In the genomic region with DNA sequence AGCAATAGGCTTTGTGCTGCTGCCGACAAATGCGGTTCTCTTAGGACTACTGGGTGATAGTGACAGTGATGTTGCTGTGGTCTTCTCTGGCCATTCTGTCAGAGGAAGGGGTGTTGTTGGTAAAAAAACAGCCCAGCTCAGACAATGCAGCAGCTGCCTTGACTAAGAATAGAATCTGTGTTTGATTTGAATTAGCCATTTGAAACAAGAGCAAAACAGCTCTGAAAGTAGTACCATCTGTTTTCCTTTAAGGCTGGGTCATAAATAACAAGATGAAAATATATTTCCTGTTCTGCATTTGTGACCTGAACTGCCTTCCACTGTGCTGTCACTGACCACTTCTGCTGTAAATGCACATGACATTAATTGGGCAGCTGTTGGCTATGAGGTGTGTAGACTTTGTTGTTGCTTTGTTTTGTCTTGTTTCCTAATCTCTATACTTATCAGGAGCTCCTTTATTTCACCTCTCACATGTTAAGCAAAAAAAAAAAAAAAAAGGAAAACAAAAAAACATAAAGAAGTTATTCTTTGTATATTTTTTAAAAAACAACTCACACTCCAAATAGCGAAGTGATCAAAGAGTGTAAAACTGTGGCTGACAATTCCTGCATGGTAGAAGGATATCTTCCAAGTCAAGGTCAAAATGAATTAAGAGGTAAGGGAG, we compare ENCODE assay signal across 10 cellular contexts.
DNase-seq lines count a peak whose midpoint lies in the region; ATAC-seq, FAIRE-seq and TF ChIP-seq lines count a peak whose summit lies in the region.
"Had no signal": no experiment of that assay in that cellular context is flagged by ENCODE, and none has a peak within 500 bp of the region (broad histone marks: within the 10 kb centered on the region; RNA-seq: fewer than 3 reads in every experiment).

No MANE protein-coding gene starts in this region.

- no peaks in the 10 kb centered on the region for H3K27me3 ChIP-seq in GM23338 (ENCODE audit: insufficient read depth)

- H3K36me3 Mint-ChIP-seq in GM23338 (ENCODE audit: low read depth), result peaks cover 9% of the 10 kb centered on the region
- H3K36me3 Mint-ChIP-seq: stimulated activated effector memory CD8-positive, alpha-beta T cell treated with anti-CD3 and anti-CD28 coated beads, Interleukin-12 subunit alpha, Interleukin-12 subunit beta, amount 100 ng/mL, for 72 hours had no signal

- no peak for TF ChIP-seq CTCF in GM23338 (conservative IDR thresholded peaks at IDR 0.05; ENCODE audit: low read depth in 2 of 2)

- no peaks in the 10 kb centered on the region for H3K27me3 Mint-ChIP-seq in GM23338 (ENCODE audit: insufficient read depth, low read depth, poor library complexity)

- peak; percentile 92 for FAIRE-seq in endometrium (lab: Jason Lieb, UNC)

- no peak overlapping the region for H3K4me3 ChIP-seq in GM23338

- DNase-seq in D341Med (ENCODE audit: low spot score), result no peak
- no peak for DNase-seq in cortex of kidney (lab: John Stamatoyannopoulos, UW)
- DNase-seq in GM23338 (ENCODE audit: low spot score), result no peak
- no peak for DNase-seq in dedifferentiated amniotic fluid mesenchymal stem cell (ENCODE audit: extremely low spot score)

- H3K9me3 Mint-ChIP-seq in GM23338, result peaks cover 10% of the 10 kb centered on the region

- no peaks in the 10 kb centered on the region for H4K20me1 ChIP-seq in GM23338 (replicated peaks; ENCODE audit: insufficient read depth)

- no peaks in the 10 kb centered on the region for H3K79me2 ChIP-seq in GM23338 (replicated peaks; ENCODE audit: insufficient read depth)

- H2AFZ ChIP-seq in GM23338, result no peak overlapping the region

- no peak overlapping the region for H3K27ac Mint-ChIP-seq in GM23338
- H3K27ac Mint-ChIP-seq: stimulated activated effector memory CD8-positive, alpha-beta T cell treated with anti-CD3 and anti-CD28 coated beads, Interleukin-12 subunit alpha, Interleukin-12 subunit beta, amount 100 ng/mL, for 72 hours had no signal

- no peaks in the 10 kb centered on the region for H3K4me1 Mint-ChIP-seq in GM23338
- H3K4me1 Mint-ChIP-seq: stimulated activated effector memory CD8-positive, alpha-beta T cell treated with anti-CD3 and anti-CD28 coated beads, Interleukin-12 subunit alpha, Interleukin-12 subunit beta, amount 100 ng/mL, for 72 hours had no signal

- H3K9me2 ChIP-seq in GM23338 (ENCODE audit: insufficient read depth), result peaks cover 4% of the 10 kb centered on the region; the same call in 1 of the 2 replicates

- H3K36me3 ChIP-seq in GM23338 (ENCODE audit: insufficient read depth), result 0 out of 2 replicates have a peak, but pooled peaks cover 3% of the 10 kb centered on the region

- H3F3A ChIP-seq in GM23338 (replicated peaks; ENCODE audit: low read depth), result no peaks in the 10 kb centered on the region

- no peaks in the 10 kb centered on the region for H3K4me1 ChIP-seq in GM23338 (ENCODE audit: insufficient read depth)

- H3K4me2 ChIP-seq in GM23338, result no peak overlapping the region

- no peak overlapping the region for H3K4me3 Mint-ChIP-seq in GM23338
- H3K4me3 Mint-ChIP-seq: neural crest cell; stimulated activated effector memory CD8-positive, alpha-beta T cell treated with anti-CD3 and anti-CD28 coated beads, Interleukin-12 subunit alpha, Interleukin-12 subunit beta, amount 100 ng/mL, for 72 hours had no signal

- ATAC-seq in GM18498 (IDR thresholded peaks at IDR 0.05; ENCODE audit: unreplicated experiment) (peak; percentile 76), GM21526 (IDR thresholded peaks at IDR 0.05; ENCODE audit: low FRiP score, unreplicated experiment) (peak; percentile 76), HG03469 (IDR thresholded peaks at IDR 0.05; ENCODE audit: unreplicated experiment) (peak; percentile 38), GM23338 (no peak)
- ATAC-seq: stimulated activated effector memory CD8-positive, alpha-beta T cell treated with anti-CD3 and anti-CD28 coated beads, Interleukin-12 subunit alpha, Interleukin-12 subunit beta, amount 100 ng/mL, for 72 hours had no signal

- H3K27ac ChIP-seq in GM23338 (ENCODE audit: low read depth), result no peak overlapping the region

TF ChIP-seq in GM23338, 12 proteins besides CTCF, POLR2A, EP300 and RAD21 (continues in another document):
- no peak for TF ChIP-seq POLR2AphosphoS5 (IDR thresholded peaks at IDR 0.05; ENCODE audit: low read depth)
- TF ChIP-seq, protein P1, sequence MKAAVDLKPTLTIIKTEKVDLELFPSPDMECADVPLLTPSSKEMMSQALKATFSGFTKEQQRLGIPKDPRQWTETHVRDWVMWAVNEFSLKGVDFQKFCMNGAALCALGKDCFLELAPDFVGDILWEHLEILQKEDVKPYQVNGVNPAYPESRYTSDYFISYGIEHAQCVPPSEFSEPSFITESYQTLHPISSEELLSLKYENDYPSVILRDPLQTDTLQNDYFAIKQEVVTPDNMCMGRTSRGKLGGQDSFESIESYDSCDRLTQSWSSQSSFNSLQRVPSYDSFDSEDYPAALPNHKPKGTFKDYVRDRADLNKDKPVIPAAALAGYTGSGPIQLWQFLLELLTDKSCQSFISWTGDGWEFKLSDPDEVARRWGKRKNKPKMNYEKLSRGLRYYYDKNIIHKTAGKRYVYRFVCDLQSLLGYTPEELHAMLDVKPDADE (IDR thresholded peaks at IDR 0.05), result no peak
- no peak for TF ChIP-seq NANOG (IDR thresholded peaks at IDR 0.05; ENCODE audit: borderline replicate concordance)
- no peak for TF ChIP-seq EZH2 (IDR thresholded peaks at IDR 0.05; ENCODE audit: low read depth, unreplicated experiment)
- TF ChIP-seq ZNF114 (CRISPR knock-in tag; IDR thresholded peaks at IDR 0.05), result no peak
- TF ChIP-seq REST (IDR thresholded peaks at IDR 0.05; ENCODE audit: unreplicated experiment), result no peak
- no peak for TF ChIP-seq JUNB (IDR thresholded peaks at IDR 0.05; ENCODE audit: unreplicated experiment)
- TF ChIP-seq EZH2phosphoT487 (IDR thresholded peaks at IDR 0.05; ENCODE audit: unreplicated experiment), result no peak
